ENCODE assay signal across 1 cellular context in genomic region chr5:92144824-92145223, GRCh38.
TF ChIP-seq lines count a peak whose summit lies in the region.

No MANE protein-coding gene starts in this region.

TF ChIP-seq in GM12878, 131 proteins besides CTCF, POLR2A, EP300 and RAD21 (continued from another document):
- no peak for TF ChIP-seq CUX1 (IDR thresholded peaks at IDR 0.05; ENCODE audit: insufficient replicate concordance, low read depth, low read length)
- no peak for TF ChIP-seq BCL11A (IDR thresholded peaks at IDR 0.05; ENCODE audit: low read depth, low read length)
- TF ChIP-seq HSF1 (IDR thresholded peaks at IDR 0.05; ENCODE audit: low read depth, low read length) = no peak
- TF ChIP-seq TCF7 (IDR thresholded peaks at IDR 0.05; ENCODE audit: borderline replicate concordance) = no peak
